In genomic region chr19:632228-633067, GRCh38 we compare ENCODE assay signal across 8 cellular contexts. TPM values are rescaled to one million over a fixed set of nuclear protein-coding genes. Genes with fewer than 3 reads are reported as not detected.
A peak's percentile ranks its signal among the peaks of the same experiment; 100 is the strongest.
DNase-seq lines count a peak whose midpoint lies in the region; ATAC-seq and TF ChIP-seq lines count a peak whose summit lies in the region.

No MANE protein-coding gene starts in this region.

- intact Hi-C loops in Caco-2 (cut with micrococcal nuclease; ENCODE audit: unreplicated experiment) = loop anchor here (2.0 kb wide), 1 partner anchor 60 kb away; the partner anchor contains the start of gene BSG

- H3K27ac ChIP-seq in neutrophil = peak overlapping the region; percentile 62

- peaks cover 6% of the 10 kb centered on the region for H3K4me1 Mint-ChIP-seq in Caco-2 (ENCODE audit: low read depth, unreplicated experiment)
- H3K4me1 Mint-ChIP-seq in activated CD4-positive, alpha-beta memory T cell treated with anti-CD3 and anti-CD28 coated beads, Interleukin-2, amount 10 ng/mL, durations not matched to agents 7 days and 5 days = peaks cover 37% of the 10 kb centered on the region

- no peak for TF ChIP-seq CTCF in Caco-2 (IDR thresholded peaks at IDR 0.05; ENCODE audit: insufficient read depth in 1 of 2, low read depth in 1 of 2, low read length in 1 of 2, severe bottlenecking in 1 of 2, unreplicated experiment in 1 of 2)
- TF ChIP-seq CTCF in neutrophil (IDR thresholded peaks at IDR 0.05) = no peak

- H3K4me3 ChIP-seq in Caco-2 (ENCODE audit: low read depth, low read length) (peak overlapping the region; percentile 67), neutrophil (ENCODE audit: low read depth in 1 of 2, low read length in 1 of 2) (peak overlapping the region; percentile 76 to 89)

- peak overlapping the region; percentile 96 for H3K27ac Mint-ChIP-seq in Caco-2 (ENCODE audit: unreplicated experiment)
- H3K27ac Mint-ChIP-seq in activated CD4-positive, alpha-beta memory T cell treated with anti-CD3 and anti-CD28 coated beads, Interleukin-2, amount 10 ng/mL, durations not matched to agents 7 days and 5 days = peak overlapping the region; percentile 89

- no TSS peak for BruUV-seq in Caco-2 (replicated peaks; lab: Mats Ljungman, UMichigan)

- H3K36me3 ChIP-seq in Caco-2 (ENCODE audit: control insufficient read depth, insufficient read depth, low read length) (no peaks in the 10 kb centered on the region), neutrophil (peaks cover 6% of the 10 kb centered on the region)

- no peak for TF ChIP-seq EP300 in Ishikawa (IDR thresholded peaks at IDR 0.05; ENCODE audit: borderline replicate concordance)

- DNase-seq in Caco-2 (peak; percentile 75 to 79), fibroblast of gingiva (ENCODE audit: low read depth) (peak; percentile 69), NCI-H526 treated with DMSO at 0.1 percent for 48 hours (lab: John Stamatoyannopoulos, UW) (no peak)
- DNase-seq in activated CD4-positive, alpha-beta memory T cell treated with anti-CD3 and anti-CD28 coated beads, Interleukin-2, amount 10 ng/mL, durations not matched to agents 7 days and 5 days = peak; percentile 55

- H3K4me1 ChIP-seq in Caco-2 (peaks cover 5% of the 10 kb centered on the region; the same call in 1 of the 2 replicates), neutrophil (ENCODE audit: control insufficient read depth in 1 of 2, insufficient read depth in 1 of 2, low read depth in 1 of 2, low read length in 1 of 2) (peaks cover 16 to 19% of the 10 kb centered on the region in 2 experiments)

- TF ChIP-seq RAD21 in Ishikawa (IDR thresholded peaks at IDR 0.05; ENCODE audit: low read depth) = no peak

- peak overlapping the region; percentile 100 for H3K4me3 Mint-ChIP-seq in Caco-2 (ENCODE audit: unreplicated experiment)
- H3K4me3 Mint-ChIP-seq in activated CD4-positive, alpha-beta memory T cell treated with anti-CD3 and anti-CD28 coated beads, Interleukin-2, amount 10 ng/mL, durations not matched to agents 7 days and 5 days = peak overlapping the region; percentile 95

- POLR2A ChIA-PET in Caco-2 (lab: Charles Lee) = no interaction called here
- POLR2A ChIA-PET in activated CD4-positive, alpha-beta memory T cell treated with anti-CD3 and anti-CD28 coated beads, Interleukin-2, amount 10 ng/mL, durations not matched to agents 7 days and 5 days (lab: Charles Lee) = interaction anchor here (1.0 to 2.6 kb wide), 6 partner anchors 21 to 122 kb away, joined by 3 to 15 read pairs (median 4); partner anchors contain the start of genes HCN2 and RNF126

- ATAC-seq in GM21381 (IDR thresholded peaks at IDR 0.05; ENCODE audit: unreplicated experiment) (peak; percentile 11), GM21526 (IDR thresholded peaks at IDR 0.05; ENCODE audit: low FRiP score, unreplicated experiment) (no peak)

- CTCF ChIA-PET in Caco-2 (lab: Charles Lee) = interaction anchor here (0.7 kb wide), 2 partner anchors 47 to 137 kb away, joined by 3 to 4 read pairs; no protein-coding TSS in a partner anchor
- CTCF ChIA-PET in activated CD4-positive, alpha-beta memory T cell treated with anti-CD3 and anti-CD28 coated beads, Interleukin-2, amount 10 ng/mL, durations not matched to agents 7 days and 5 days (lab: Charles Lee) = interaction anchor here (0.8 kb wide), 1 partner anchor 29 kb away, joined by 3 read pairs; no protein-coding TSS in a partner anchor

- H3K27me3 ChIP-seq in Caco-2 (replicated peaks; ENCODE audit: control insufficient read depth, insufficient read depth, low read length) (no peaks in the 10 kb centered on the region), neutrophil (peaks cover 11% of the 10 kb centered on the region)

- H3K9me3 ChIP-seq in Caco-2 (no peaks in the 10 kb centered on the region), neutrophil (no peaks in the 10 kb centered on the region)

- peaks cover 42% of the 10 kb centered on the region for H3K36me3 Mint-ChIP-seq in Caco-2 (ENCODE audit: insufficient read depth, unreplicated experiment)
- peaks cover 21% of the 10 kb centered on the region for H3K36me3 Mint-ChIP-seq in activated CD4-positive, alpha-beta memory T cell treated with anti-CD3 and anti-CD28 coated beads, Interleukin-2, amount 10 ng/mL, durations not matched to agents 7 days and 5 days (ENCODE audit: low read depth)

- H3K27me3 Mint-ChIP-seq in Caco-2 (ENCODE audit: insufficient read depth, unreplicated experiment) = no peaks in the 10 kb centered on the region
- H3K27me3 Mint-ChIP-seq in activated CD4-positive, alpha-beta memory T cell treated with anti-CD3 and anti-CD28 coated beads, Interleukin-2, amount 10 ng/mL, durations not matched to agents 7 days and 5 days = no peaks in the 10 kb centered on the region

- H3K9me3 Mint-ChIP-seq in Caco-2 (ENCODE audit: unreplicated experiment) = no peaks in the 10 kb centered on the region
- H3K9me3 Mint-ChIP-seq in activated CD4-positive, alpha-beta memory T cell treated with anti-CD3 and anti-CD28 coated beads, Interleukin-2, amount 10 ng/mL, durations not matched to agents 7 days and 5 days = no peaks in the 10 kb centered on the region

TF ChIP-seq in Ishikawa, 13 proteins besides CTCF, POLR2A, EP300 and RAD21:
- TF ChIP-seq NFIC (IDR thresholded peaks at IDR 0.05) (no peak), MAX (IDR thresholded peaks at IDR 0.05) (peak; percentile 43; the same call in 1 of the 2 replicates)
TF ChIP-seq in Ishikawa: peak in this region for 1.

RNA-seq across cellular contexts. Expression of gene POLRMT, which starts 0.9 kb away (rescaled TPM):
- 93.3 and 95.8 TPM in 2 replicates for total RNA-seq in Caco-2 (2022)
- total RNA-seq in activated CD4-positive, alpha-beta memory T cell treated with anti-CD3 and anti-CD28 coated beads, Interleukin-2, amount 10 ng/mL, durations not matched to agents 7 days and 5 days = 10 to 100 TPM; 44.8 to 45.1 TPM

RNA-seq across cellular contexts. Expression of gene FGF22, which starts 7.2 kb away (rescaled TPM):
- total RNA-seq in Caco-2 (2022) = 0.68 TPM in 1 of 2 replicates, not detected in the other
- total RNA-seq in activated CD4-positive, alpha-beta memory T cell treated with anti-CD3 and anti-CD28 coated beads, Interleukin-2, amount 10 ng/mL, durations not matched to agents 7 days and 5 days = not detected

RNA-seq across cellular contexts. Expression of gene RNF126, which starts 30.6 kb away (rescaled TPM):
- 74.6 and 77.9 TPM in 2 replicates for total RNA-seq in Caco-2 (2022)
- 10 to 100 TPM; 80.6 to 82.2 TPM for total RNA-seq in activated CD4-positive, alpha-beta memory T cell treated with anti-CD3 and anti-CD28 coated beads, Interleukin-2, amount 10 ng/mL, durations not matched to agents 7 days and 5 days

RNA-seq across cellular contexts. Expression of gene HCN2, which starts 42.8 kb away (rescaled TPM):
- total RNA-seq in Caco-2 (2022) = 2.7 and 3.9 TPM in 2 replicates
- total RNA-seq in activated CD4-positive, alpha-beta memory T cell treated with anti-CD3 and anti-CD28 coated beads, Interleukin-2, amount 10 ng/mL, durations not matched to agents 7 days and 5 days = 1 to 10 TPM; 3.1 to 3.5 TPM

RNA-seq across cellular contexts. Expression of gene FSTL3, which starts 43.7 kb away (rescaled TPM):
- total RNA-seq in Caco-2 (2022) = 26.3 and 31.2 TPM in 2 replicates
- 1 to 10 TPM; 2.5 to 3.0 TPM for total RNA-seq in activated CD4-positive, alpha-beta memory T cell treated with anti-CD3 and anti-CD28 coated beads, Interleukin-2, amount 10 ng/mL, durations not matched to agents 7 days and 5 days
